8 cellular contexts compared by ENCODE assay signal in genomic region chr1:155070721-155071556, GRCh38. TPM values are rescaled to one million over a fixed set of nuclear protein-coding genes. Genes with fewer than 3 reads are reported as not detected.
DNase-seq lines count a peak whose midpoint lies in the region; ATAC-seq and TF ChIP-seq lines count a peak whose summit lies in the region.

No MANE protein-coding gene starts in this region.

- peak in 1 of 4 donors; percentile 36 for TF ChIP-seq POLR2A in upper lobe of left lung (IDR thresholded peaks at IDR 0.05)

- intact Hi-C loops in PC-3 (cut with micrococcal nuclease): no loop called here

- H3K9ac ChIP-seq in PC-3 (ENCODE audit: low read length): peak overlapping the region; percentile 43

- peak; percentile 76 for DNase-seq in GM12865 (ENCODE audit: low read depth)
- peak; percentile 93 for DNase-seq in PC-3
- peak; percentile 60 for DNase-seq in activated gamma-delta T cell treated with anti-CD3 and anti-CD28 coated beads, Interleukin-2, amount 50 U/mL, for 16 hours (ENCODE audit: low read depth)
- DNase-seq in germinal center (ENCODE audit: low spot score): peak; percentile 84
- DNase-seq in omental fat pad (ENCODE audit: low spot score): peak; percentile 66
- DNase-seq in upper lobe of left lung: peak; percentile 83 to 95
- DNase-seq in NK-92 (lab: John Stamatoyannopoulos, UW; ENCODE audit: unreplicated experiment): no peak

- CTCF ChIA-PET in PC-3 (lab: Charles Lee): interaction anchor here (0.5 to 1.0 kb wide), 4 partner anchors 9 to 20 kb away, joined by 3 to 10 read pairs (median 8); partner anchors contain the start of gene ADAM15

- POLR2A ChIA-PET in PC-3 (lab: Charles Lee; ENCODE audit: unreplicated experiment): interaction anchor here (0.6 kb wide), 1 partner anchor 19 kb away, joined by 11 read pairs; no protein-coding TSS in a partner anchor

- no TSS peak for BruUV-seq in PC-3 (replicated peaks; lab: Mats Ljungman, UMichigan)

- no peaks in the 10 kb centered on the region for H4K20me1 ChIP-seq in PC-3 (ENCODE audit: low read length)

- WGBS in upper lobe of left lung, 2 donors: 8 to 11% methylated on average over 31 to 47 of the region's 60 CpGs

- H3F3A ChIP-seq in PC-3 (ENCODE audit: low read length, unreplicated experiment): no peaks in the 10 kb centered on the region

- H3K9me2 ChIP-seq in PC-3 (replicated peaks; ENCODE audit: low read length): no peaks in the 10 kb centered on the region

- no peaks in the 10 kb centered on the region for H3K9me3 ChIP-seq in PC-3 (ENCODE audit: low read length)
- H3K9me3 ChIP-seq in upper lobe of left lung: no peaks in the 10 kb centered on the region

- H2AFZ ChIP-seq in PC-3 (ENCODE audit: low read length): peak overlapping the region; percentile 81

- H3K4me1 ChIP-seq in PC-3 (ENCODE audit: insufficient read depth, low read length) (peaks cover 11% of the 10 kb centered on the region; the same call in 1 of the 2 replicates), upper lobe of left lung (peaks cover 15 to 25% (median 17%) of the 10 kb centered on the region in 4 donors)

- H3K79me2 ChIP-seq in PC-3 (ENCODE audit: low read length): no peaks in the 10 kb centered on the region

- no peaks in the 10 kb centered on the region for H3K36me3 ChIP-seq in PC-3 (ENCODE audit: low read depth, low read length)
- H3K36me3 ChIP-seq in upper lobe of left lung: peaks cover 0 to 3% (median 2%) of the 10 kb centered on the region in 4 donors

- H3K4me2 ChIP-seq in PC-3 (ENCODE audit: low read length): peak overlapping the region; percentile 81

- no peak for TF ChIP-seq EP300 in upper lobe of left lung (IDR thresholded peaks at IDR 0.05)

- peak; percentile 64 for ATAC-seq in HG03097 (IDR thresholded peaks at IDR 0.05; ENCODE audit: low FRiP score, unreplicated experiment)
- peak; percentile 94 for ATAC-seq in PC-3
- ATAC-seq in omental fat pad (ENCODE audit: low FRiP score): peak; percentile 94
- ATAC-seq in upper lobe of left lung (ENCODE audit: low FRiP score in 2 of 2): peak; percentile 80 to 90

- TF ChIP-seq CTCF in GM12865 (IDR thresholded peaks at IDR 0.05; ENCODE audit: insufficient read depth, low read depth, low read length, missing control alignments) (peak; percentile 34), PC-3 (conservative IDR thresholded peaks at IDR 0.05; ENCODE audit: low read depth, low read length) (peak; percentile 55), omental fat pad (IDR thresholded peaks at IDR 0.05) (no peak), upper lobe of left lung (IDR thresholded peaks at IDR 0.05) (peak; percentile 38 to 70 (median 56))

- H3K27me3 ChIP-seq in PC-3 (ENCODE audit: low read length): no peaks in the 10 kb centered on the region
- no peaks in the 10 kb centered on the region for H3K27me3 ChIP-seq in upper lobe of left lung

- H3K4me3 ChIP-seq in GM12865 (ENCODE audit: low read depth, low read length) (peak overlapping the region; percentile 17), PC-3 (ENCODE audit: low read length) (peak overlapping the region; percentile 56), upper lobe of left lung (peak overlapping the region; percentile 0 to 47 (median 42))

- H3K27ac ChIP-seq in PC-3 (ENCODE audit: low read length) (no peak overlapping the region), upper lobe of left lung (peak overlapping the region in 3 of 4 donors; percentile 12 to 65 (median 27))

RNA-seq across cellular contexts. Expression of gene EFNA4, which starts 7.4 kb away (rescaled TPM):
- 36.7 and 37.4 TPM in 2 replicates for total RNA-seq in PC-3 (2014; rRNA removed)
- total RNA-seq in omental fat pad: 1 to 10 TPM; 1.7 to 5.0 (median 4.4) TPM
- 1 to 10 TPM; 2.8 to 8.1 (median 7.0) TPM for total RNA-seq in upper lobe of left lung

RNA-seq across cellular contexts. Expression of gene EFNA3, which starts 7.7 kb away (rescaled TPM):
- 16.2 and 23.5 TPM in 2 replicates for total RNA-seq in PC-3 (2014; rRNA removed)
- 1 to 10 TPM in 2 of 4 donors, under 1 TPM in 1, not detected in 1; 0.84 to 1.8 (median 1.6) TPM for total RNA-seq in omental fat pad
- 1 to 10 TPM in 4 of 6 donors, under 1 TPM in 2; 0.33 to 2.1 (median 1.4) TPM for total RNA-seq in upper lobe of left lung

RNA-seq across cellular contexts. Expression of gene ADAM15, which starts 19.8 kb away (rescaled TPM):
- 334 and 384 TPM in 2 replicates for total RNA-seq in PC-3 (2014; rRNA removed)
- 100 to 1,000 TPM; 116 to 262 (median 157) TPM for total RNA-seq in omental fat pad
- 100 to 1,000 TPM in 4 of 6 donors, 10 to 100 TPM in 2; 52.1 to 246 (median 106) TPM for total RNA-seq in upper lobe of left lung

RNA-seq across cellular contexts. Expression of gene DCST1, which starts 37.3 kb away (rescaled TPM):
- total RNA-seq in PC-3 (2014; rRNA removed) (not detected in 2 replicates), omental fat pad (not detected), upper lobe of left lung (under 1 TPM in 1 of 6 donors, not detected in 5; 0.89 TPM)

RNA-seq across cellular contexts. Expression of gene DCST2, which starts 37.4 kb away (rescaled TPM):
- total RNA-seq in PC-3 (2014; rRNA removed) (0.18 and 3.0 TPM in 2 replicates), omental fat pad (under 1 TPM in 3 of 4 donors, not detected in 1; 0.36 to 0.79 (median 0.38) TPM), upper lobe of left lung (1 to 10 TPM in 4 of 6 donors, under 1 TPM in 2; 0.49 to 2.1 (median 1.1) TPM)

Comparison
In these comparisons a context has a peak if more than half of its experiments do, and no peak if none do; other contexts are left out.
1. CTCF ChIP-seq: peak in GM12865 (single experiment), PC-3 (single experiment) and upper lobe of left lung (6 of 6); none in omental fat pad (0 of 3).
2. Peak in every context shown above with its lines, with median percentiles within 50 percentile points of each other: H3K4me3 ChIP-seq and ATAC-seq.